Comparison of ENCODE assay signal across 31 cellular contexts in the genomic region with DNA sequence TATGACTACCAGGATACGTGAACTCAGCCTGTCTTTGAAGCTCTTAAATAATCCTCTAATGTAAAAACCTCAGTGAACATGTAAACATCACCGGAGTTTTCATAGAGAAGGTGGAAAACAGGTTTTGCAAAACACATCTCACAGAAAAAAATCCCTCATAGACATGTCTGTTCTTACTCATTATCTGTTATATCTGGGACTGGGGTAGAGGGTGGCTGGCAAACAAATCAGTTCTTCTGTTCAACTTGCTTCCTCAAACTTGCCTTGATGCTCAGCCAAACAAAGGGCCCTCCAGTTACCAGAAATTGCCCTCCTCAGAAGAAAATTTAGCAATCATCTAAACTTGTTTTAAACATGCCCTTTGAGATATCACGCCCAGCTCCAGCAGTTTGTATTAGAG.
DNase-seq lines count a peak whose midpoint lies in the region; ATAC-seq and TF ChIP-seq lines count a peak whose summit lies in the region.
"Had no signal": no experiment of that assay in that cellular context is flagged by ENCODE, and none has a peak within 500 bp of the region (broad histone marks: within the 10 kb centered on the region; RNA-seq: fewer than 3 reads in every experiment).

No MANE protein-coding gene starts in this region.

- H3K36me3 Mint-ChIP-seq in neural progenitor cell (peaks cover 2% of the 10 kb centered on the region), immature natural killer cell (no peaks in the 10 kb centered on the region), endothelial cell (ENCODE audit: low read depth, unreplicated experiment) (no peaks in the 10 kb centered on the region)
- H3K36me3 Mint-ChIP-seq: naive thymus-derived CD8-positive, alpha-beta T cell had no signal

- peaks cover 7% of the 10 kb centered on the region for H3K27me3 Mint-ChIP-seq in neural progenitor cell (ENCODE audit: insufficient read depth, low read depth)
- peaks cover 0 to 3% (median 0%) of the 10 kb centered on the region in 3 donors for H3K27me3 Mint-ChIP-seq in immature natural killer cell (ENCODE audit: low read depth in 3 of 3)
- peaks cover 2% of the 10 kb centered on the region for H3K27me3 Mint-ChIP-seq in endothelial cell (ENCODE audit: unreplicated experiment)

- CTCF ChIA-PET in RWPE1 (lab: Yijun Ruan, JAX): interaction anchor here (0.8 kb wide), 1 partner anchor 65 kb away, joined by 3 read pairs; no protein-coding TSS in a partner anchor

- H3K4me3 Mint-ChIP-seq in neural progenitor cell (no peak overlapping the region), immature natural killer cell (no peak overlapping the region), endothelial cell (ENCODE audit: unreplicated experiment) (no peak overlapping the region)
- H3K4me3 Mint-ChIP-seq: activated T-cell treated with anti-CD3 and anti-CD28 coated beads, Interleukin-2, amount 50 U/mL, for 72 hours; H9; naive thymus-derived CD8-positive, alpha-beta T cell; stimulated activated naive CD8-positive, alpha-beta T cell treated with anti-CD3 and anti-CD28 coated beads, Interleukin-15, Interleukin-2, amounts not matched to agents 100 ng/mL and 50 ng/mL, for 24 hours; T-helper 2 cell treated with Interferon-gamma antibody and Interleukin-4, amounts not matched to agents 5 μg/mL and 100 μg/mL, for 36 hours had no signal

- H3K27ac ChIP-seq in RWPE1: peak overlapping the region; percentile 47; the same call in 1 of the 2 replicates
- H3K27ac ChIP-seq in neural progenitor cell: no peak overlapping the region
- H3K27ac ChIP-seq: brain microvascular endothelial cell, KMS-11, thyroid gland, WERI-Rb-1 had no signal

- H3K36me3 ChIP-seq in neural progenitor cell: no peaks in the 10 kb centered on the region
- H3K36me3 ChIP-seq: BE2C, brain microvascular endothelial cell, thyroid gland, WERI-Rb-1 had no signal

- peaks cover 24% of the 10 kb centered on the region for H3K4me1 ChIP-seq in neural progenitor cell
- H3K4me1 ChIP-seq: BE2C, thyroid gland had no signal

- peaks cover 10% of the 10 kb centered on the region for H3K9me3 Mint-ChIP-seq in neural progenitor cell
- peaks cover 0 to 7% (median 2%) of the 10 kb centered on the region in 6 donors for H3K9me3 Mint-ChIP-seq in immature natural killer cell
- H3K9me3 Mint-ChIP-seq in endothelial cell (ENCODE audit: unreplicated experiment): no peaks in the 10 kb centered on the region
- H3K9me3 Mint-ChIP-seq: activated T-cell treated with anti-CD3 and anti-CD28 coated beads, Interleukin-2, amount 50 U/mL, for 72 hours; H9; naive thymus-derived CD8-positive, alpha-beta T cell; stimulated activated naive CD8-positive, alpha-beta T cell treated with anti-CD3 and anti-CD28 coated beads, Interleukin-15, Interleukin-2, amounts not matched to agents 100 ng/mL and 50 ng/mL, for 24 hours; T-helper 2 cell treated with Interferon-gamma antibody and Interleukin-4, amounts not matched to agents 5 μg/mL and 100 μg/mL, for 36 hours had no signal

- DNase-seq in COLO829 (ENCODE audit: low spot score): peak; percentile 13
- no peak for DNase-seq in RWPE1 (ENCODE audit: low spot score)
- DNase-seq in fibroblast of peridontal ligament (ENCODE audit: extremely low read depth): peak; percentile 20
- DNase-seq in neural progenitor cell (ENCODE audit: low spot score): no peak
- DNase-seq in immature natural killer cell: no peak
- no peak for DNase-seq in KG1 (lab: John Stamatoyannopoulos, UW)
- DNase-seq in endothelial cell (ENCODE audit: low spot score): no peak
- DNase-seq: activated CD4-positive, alpha-beta T cell treated with anti-CD3 and anti-CD28 coated beads for 48 hours; activated naive CD4-positive, alpha-beta T cell treated with Interleukin-2 at 50 U/mL for 16 hours; activated T-cell treated with anti-CD3 and anti-CD28 coated beads, Interleukin-2, amount 50 U/mL, for 72 hours; amniotic stem cell; BE2C; brain microvascular endothelial cell; DMS79; erythroblast; GDM1; H9; left cardiac atrium; naive thymus-derived CD8-positive, alpha-beta T cell; NCI-H1417 treated with DMSO at 0.1 percent for 48 hours; NCI-H2081; NCI-H748 treated with DMSO at 0.1 percent for 48 hours; occipital lobe; OCI-M1; thyroid gland; WERI-Rb-1 had no signal

- POLR2A ChIA-PET in RWPE1 (lab: Yijun Ruan, JAX; ENCODE audit: low non-redundant PET): no interaction called here

- no peaks in the 10 kb centered on the region for H3K27me3 ChIP-seq in neural progenitor cell
- H3K27me3 ChIP-seq: BE2C, brain microvascular endothelial cell, thyroid gland had no signal

- H3K4me2 ChIP-seq in neural progenitor cell: no peak overlapping the region
- H3K4me2 ChIP-seq: KMS-11 had no signal

- H3K9ac ChIP-seq in neural progenitor cell: no peak overlapping the region
- H3K9ac ChIP-seq: KMS-11 had no signal

- H4K20me1 ChIP-seq in neural progenitor cell (ENCODE audit: low read depth): no peaks in the 10 kb centered on the region

- H3K27ac Mint-ChIP-seq in neural progenitor cell (no peak overlapping the region), immature natural killer cell (no peak overlapping the region), endothelial cell (ENCODE audit: unreplicated experiment) (no peak overlapping the region)
- H3K27ac Mint-ChIP-seq: activated T-cell treated with anti-CD3 and anti-CD28 coated beads, Interleukin-2, amount 50 U/mL, for 72 hours; naive thymus-derived CD8-positive, alpha-beta T cell; stimulated activated naive CD8-positive, alpha-beta T cell treated with anti-CD3 and anti-CD28 coated beads, Interleukin-15, Interleukin-2, amounts not matched to agents 100 ng/mL and 50 ng/mL, for 24 hours; T-helper 2 cell treated with Interferon-gamma antibody and Interleukin-4, amounts not matched to agents 5 μg/mL and 100 μg/mL, for 36 hours had no signal

- H3K4me3 ChIP-seq in neural progenitor cell: no peak overlapping the region
- H3K4me3 ChIP-seq: thyroid gland had no signal

- TF ChIP-seq CTCF in RWPE1 (conservative IDR thresholded peaks at IDR 0.05; ENCODE audit: low read depth): no peak
- TF ChIP-seq CTCF in neural progenitor cell (IDR thresholded peaks at IDR 0.05): no peak
- no peak for TF ChIP-seq CTCF in endothelial cell (IDR thresholded peaks at IDR 0.05; ENCODE audit: unreplicated experiment)

- H3F3A ChIP-seq in neural progenitor cell (ENCODE audit: low read depth): peaks cover 13% of the 10 kb centered on the region

- no peak for ATAC-seq in HG03095 (IDR thresholded peaks at IDR 0.05; ENCODE audit: unreplicated experiment)
- ATAC-seq: activated T-cell treated with anti-CD3 and anti-CD28 coated beads, Interleukin-2, amount 50 U/mL, for 72 hours; left cardiac atrium; naive thymus-derived CD8-positive, alpha-beta T cell; Right ventricle myocardium inferior had no signal

- H3K79me2 ChIP-seq in neural progenitor cell (ENCODE audit: low read depth): no peaks in the 10 kb centered on the region

- H3K4me1 Mint-ChIP-seq in neural progenitor cell: peaks cover 38% of the 10 kb centered on the region
- no peaks in the 10 kb centered on the region for H3K4me1 Mint-ChIP-seq in immature natural killer cell
- H3K4me1 Mint-ChIP-seq in endothelial cell (ENCODE audit: unreplicated experiment): peaks cover 19% of the 10 kb centered on the region
- H3K4me1 Mint-ChIP-seq: naive thymus-derived CD8-positive, alpha-beta T cell had no signal

- H2AFZ ChIP-seq in neural progenitor cell (replicated peaks): peak overlapping the region; percentile 95

- no peaks in the 10 kb centered on the region for H3K9me3 ChIP-seq in neural progenitor cell (ENCODE audit: low read depth)
- H3K9me3 ChIP-seq: BE2C, thyroid gland had no signal

Comparison
In these comparisons a context has a peak if more than half of its experiments do, and no peak if none do; other contexts are left out.
1. DNase-seq: peak in COLO829 (single experiment) and fibroblast of peridontal ligament (single experiment); none in RWPE1 (single experiment), neural progenitor cell (single experiment), immature natural killer cell (0 of 3), KG1 (single experiment) and endothelial cell (single experiment).